In the genomic region with DNA sequence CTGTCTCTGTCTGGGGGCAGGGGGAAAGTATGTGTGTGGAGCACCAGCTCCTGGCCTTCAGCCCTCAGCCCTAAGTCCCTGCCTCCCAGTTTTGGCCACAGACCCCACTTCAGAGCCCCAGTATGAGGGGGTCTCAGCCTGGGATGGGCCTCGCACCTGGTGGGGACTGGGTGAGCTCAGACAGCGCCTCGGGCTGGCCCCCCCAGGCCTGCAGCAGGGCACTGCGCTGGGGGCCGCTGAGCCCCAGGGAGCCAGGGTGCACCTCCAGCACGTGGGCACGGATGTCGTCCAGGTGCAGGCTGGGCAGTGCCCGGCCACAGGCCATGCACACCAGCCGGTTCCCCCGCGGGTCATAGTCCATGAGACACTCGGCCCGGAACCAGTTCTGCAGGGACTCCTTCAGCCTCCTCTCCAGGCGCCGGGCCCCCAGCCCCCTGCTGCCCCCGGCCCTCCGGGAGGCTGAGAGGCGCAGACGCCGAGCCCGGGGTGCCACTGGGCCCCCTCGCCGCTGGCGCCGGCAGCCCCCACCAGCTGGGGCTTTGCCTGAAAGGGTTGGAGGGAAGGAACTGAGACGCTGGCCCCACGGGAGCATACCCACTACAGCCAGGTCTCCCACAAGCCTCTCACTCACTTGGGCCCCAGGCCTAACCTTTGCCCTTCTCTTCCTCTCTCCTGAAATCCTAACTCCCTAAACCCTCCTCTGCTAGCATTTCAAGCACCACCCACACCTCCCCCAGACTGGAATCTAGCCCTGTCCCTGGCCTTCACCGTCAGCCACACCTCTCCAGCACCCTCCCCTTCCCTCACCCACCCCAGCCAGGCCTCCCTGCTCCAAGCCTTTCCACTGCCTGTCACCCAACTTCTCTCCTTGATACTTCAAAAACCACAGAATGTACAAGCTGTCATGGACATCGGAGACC, we compare ENCODE assay signal across 10 cellular contexts. TPM values are rescaled to one million over a fixed set of nuclear protein-coding genes. Genes with fewer than 3 reads are reported as not detected.
DNase-seq lines count a peak whose midpoint lies in the region; TF ChIP-seq lines count a peak whose summit lies in the region.
"Had no signal": no experiment of that assay in that cellular context is flagged by ENCODE, and none has a peak within 500 bp of the region (broad histone marks: within the 10 kb centered on the region; RNA-seq: fewer than 3 reads in every experiment).

No MANE protein-coding gene starts in this region.

- H3K9ac ChIP-seq in mammary epithelial cell (ENCODE audit: insufficient read depth, low read length) (no peak overlapping the region), mesenchymal stem cell (ENCODE audit: low read length) (no peak overlapping the region)

- H3K9me3 ChIP-seq in mammary epithelial cell (replicated peaks; ENCODE audit: insufficient read depth, low read length) (no peaks in the 10 kb centered on the region), mesenchymal stem cell (ENCODE audit: control insufficient read depth, low read length) (no peaks in the 10 kb centered on the region)

- H2BK12ac ChIP-seq in mesenchymal stem cell (ENCODE audit: low read length in 2 of 2): no peak overlapping the region

- H3K4me2 ChIP-seq in mammary epithelial cell (ENCODE audit: insufficient read depth, low read depth, low read length) (no peak overlapping the region), mesenchymal stem cell (ENCODE audit: low read length, poor library complexity, severe bottlenecking) (no peak overlapping the region)

- in situ Hi-C loops in mammary epithelial cell (cut with MboI; ENCODE audit: low sequenced_read_pairs in 2 of 2): loop anchor here in 1 of 2 donors (25.0 kb wide), 1 partner anchor 97 kb away; no protein-coding TSS in a partner anchor

- peaks cover 21% of the 10 kb centered on the region for H3K79me2 ChIP-seq in mammary epithelial cell (ENCODE audit: insufficient read depth, low read length)

- no peak overlapping the region for H4K91ac ChIP-seq in mesenchymal stem cell (ENCODE audit: low read length)

- H4K20me1 ChIP-seq in mammary epithelial cell (ENCODE audit: insufficient read depth, low read length): peaks cover 3% of the 10 kb centered on the region

- 82% methylated on average over 19 of the region's 30 CpGs for WGBS in mammary epithelial cell (ENCODE audit: low coverage, missing lambda C conversion rate)
- WGBS in mesenchymal stem cell: 84% methylated on average over 22 of the region's 30 CpGs

- H3K79me1 ChIP-seq in mesenchymal stem cell (replicated peaks; ENCODE audit: low read length, poor library complexity, severe bottlenecking): peaks cover 24% of the 10 kb centered on the region

- H3K9me3 Mint-ChIP-seq in MCF 10A (ENCODE audit: unreplicated experiment) (no peaks in the 10 kb centered on the region), chondrocyte (ENCODE audit: low read depth) (no peaks in the 10 kb centered on the region), type B pancreatic cell (no peaks in the 10 kb centered on the region), osteocyte (ENCODE audit: unreplicated experiment) (no peaks in the 10 kb centered on the region)
- H3K9me3 Mint-ChIP-seq: stimulated activated naive B cell treated with anti-CD40 and anti-IgM and Interleukin-4, amounts not matched to agents 10 μg/mL and 1 μg/mL and 100 μg/mL, for 72 hours had no signal

- H3K27me3 ChIP-seq in mammary epithelial cell (ENCODE audit: insufficient read depth, low read length) (no peaks in the 10 kb centered on the region), mesenchymal stem cell (ENCODE audit: control insufficient read depth in 1 of 2, insufficient read depth in 1 of 2, low read length in 2 of 2) (no peaks in the 10 kb centered on the region)

- H3K27ac ChIP-seq in mammary epithelial cell (ENCODE audit: insufficient read depth, low read depth, low read length) (no peak overlapping the region), mesenchymal stem cell (ENCODE audit: low read length, poor library complexity, severe bottlenecking) (no peak overlapping the region)

- POLR2A ChIA-PET in MCF 10A (lab: Yijun Ruan, JAX): no interaction called here

- H3K36me3 Mint-ChIP-seq in MCF 10A (ENCODE audit: insufficient read depth, unreplicated experiment) (peaks cover 19% of the 10 kb centered on the region), chondrocyte (ENCODE audit: low read depth) (peaks cover 5% of the 10 kb centered on the region), type B pancreatic cell (peaks cover 7% of the 10 kb centered on the region), osteocyte (ENCODE audit: unreplicated experiment) (peaks cover 6% of the 10 kb centered on the region)

- H2BK15ac ChIP-seq in mesenchymal stem cell (ENCODE audit: low read depth, poor library complexity, severe bottlenecking): no peak overlapping the region

- H3K27me3 Mint-ChIP-seq in MCF 10A (ENCODE audit: insufficient read depth, unreplicated experiment) (no peaks in the 10 kb centered on the region), chondrocyte (ENCODE audit: low read depth) (no peaks in the 10 kb centered on the region), type B pancreatic cell (peaks cover 5% of the 10 kb centered on the region), osteocyte (ENCODE audit: unreplicated experiment) (no peaks in the 10 kb centered on the region)

- DNase-seq in MCF 10A (ENCODE audit: unreplicated experiment) (no peak), mammary epithelial cell (no peak), chondrocyte (ENCODE audit: low spot score) (peak; percentile 95), mesenchymal stem cell (no peak), type B pancreatic cell (ENCODE audit: extremely low spot score, unreplicated experiment) (peak; percentile 71), osteocyte (ENCODE audit: extremely low spot score, unreplicated experiment) (no peak), EL (no peak), COLO829 (ENCODE audit: low spot score) (no peak)
- DNase-seq: NCI-H1105 treated with DMSO at 0.1 percent for 48 hours; stimulated activated naive B cell treated with anti-CD40 and anti-IgM and Interleukin-4, amounts not matched to agents 10 μg/mL and 1 μg/mL and 100 μg/mL, for 72 hours had no signal

- H4K8ac ChIP-seq in mesenchymal stem cell (ENCODE audit: low read length): no peak overlapping the region

- intact Hi-C loops in MCF 10A (cut with micrococcal nuclease): no loop called here
- intact Hi-C loops in mammary epithelial cell (cut with micrococcal nuclease): loop anchor here (5.0 kb wide), 2 partner anchors 122 to 222 kb away; partner anchors contain the start of gene OTUB1

- no peak for TF ChIP-seq CTCF in MCF 10A (IDR thresholded peaks at IDR 0.05; ENCODE audit: unreplicated experiment)
- TF ChIP-seq CTCF in mammary epithelial cell (conservative IDR thresholded peaks at IDR 0.05 in 1 of 2, IDR thresholded peaks at IDR 0.05 in 1 of 2; ENCODE audit: extremely low read depth in 1 of 2, insufficient read depth in 1 of 2, low read depth in 1 of 2, low read length in 2 of 2): no peak
- TF ChIP-seq CTCF in chondrocyte (IDR thresholded peaks at IDR 0.05): no peak
- no peak for TF ChIP-seq CTCF in type B pancreatic cell (conservative IDR thresholded peaks at IDR 0.05)
- TF ChIP-seq CTCF in osteocyte (IDR thresholded peaks at IDR 0.05): no peak

- no peak overlapping the region for H2AK5ac ChIP-seq in mesenchymal stem cell (ENCODE audit: low read length, severe bottlenecking)

- no peak overlapping the region for H3K4ac ChIP-seq in mesenchymal stem cell (ENCODE audit: low read depth in 1 of 2, low read length in 2 of 2)

- H3K36me3 ChIP-seq in mammary epithelial cell (ENCODE audit: insufficient read depth, low read length) (peaks cover 8% of the 10 kb centered on the region), mesenchymal stem cell (ENCODE audit: control insufficient read depth in 1 of 2, insufficient read depth in 2 of 2, low read depth in 1 of 2, low read length in 2 of 2) (peaks cover 17 to 47% of the 10 kb centered on the region in 2 experiments)

- dilution Hi-C loops in mammary epithelial cell (cut with HindIII; ENCODE audit: low sequenced_read_pairs): no loop called here

- H3K4me1 Mint-ChIP-seq in MCF 10A (ENCODE audit: insufficient read depth, unreplicated experiment) (peaks cover 12% of the 10 kb centered on the region), chondrocyte (ENCODE audit: low read depth) (peaks cover 32% of the 10 kb centered on the region), type B pancreatic cell (ENCODE audit: unreplicated experiment) (peaks cover 23% of the 10 kb centered on the region), osteocyte (ENCODE audit: unreplicated experiment) (peaks cover 36% of the 10 kb centered on the region)

- BruUV-seq in MCF 10A (replicated peaks; lab: Mats Ljungman, UMichigan) (no TSS peak), mammary epithelial cell (replicated peaks; lab: Mats Ljungman, UMichigan) (no TSS peak)

- no peak overlapping the region for H3K18ac ChIP-seq in mesenchymal stem cell (ENCODE audit: low read depth in 1 of 2, low read length in 2 of 2)

- no peak overlapping the region for H3K23ac ChIP-seq in mesenchymal stem cell (ENCODE audit: low read length in 2 of 2)

- H3K4me3 ChIP-seq in mammary epithelial cell (replicated peaks in 1 of 3; ENCODE audit: insufficient read depth in 1 of 3, low read depth in 2 of 3, low read length in 3 of 3) (no peak overlapping the region), mesenchymal stem cell (ENCODE audit: insufficient read depth in 1 of 2, low read depth in 1 of 2, low read length in 2 of 2) (no peak overlapping the region)

- CTCF ChIA-PET in MCF 10A (lab: Yijun Ruan, JAX) (interaction anchor here (3.7 kb wide), 1 partner anchor 26 kb away, joined by 15 read pairs; no protein-coding TSS in a partner anchor), mammary epithelial cell (lab: Charles Lee; ENCODE audit: low non-redundant PET) (no interaction called here)

- H3K4me1 ChIP-seq in mammary epithelial cell (ENCODE audit: insufficient read depth, low read length) (peaks cover 11% of the 10 kb centered on the region), mesenchymal stem cell (ENCODE audit: control insufficient read depth, insufficient read depth, low read depth, low read length) (peaks cover 55% of the 10 kb centered on the region)

- no peak overlapping the region for H2BK5ac ChIP-seq in mesenchymal stem cell (ENCODE audit: low read depth, low read length, poor library complexity, severe bottlenecking)

- no peak overlapping the region for H3K14ac ChIP-seq in mesenchymal stem cell (ENCODE audit: low read length in 2 of 2)

- H3K4me3 Mint-ChIP-seq in MCF 10A (ENCODE audit: unreplicated experiment): no peak overlapping the region
- H3K4me3 Mint-ChIP-seq in chondrocyte (ENCODE audit: unreplicated experiment): no peak overlapping the region
- peak overlapping the region; percentile 72 for H3K4me3 Mint-ChIP-seq in type B pancreatic cell
- no peak overlapping the region for H3K4me3 Mint-ChIP-seq in osteocyte (ENCODE audit: unreplicated experiment)
- H3K4me3 Mint-ChIP-seq: stimulated activated naive B cell treated with anti-CD40 and anti-IgM and Interleukin-4, amounts not matched to agents 10 μg/mL and 1 μg/mL and 100 μg/mL, for 72 hours had no signal

- peak overlapping the region; percentile 2 for H2BK120ac ChIP-seq in mesenchymal stem cell (ENCODE audit: low read depth, low read length)

- H2AFZ ChIP-seq in mammary epithelial cell (ENCODE audit: low read depth, low read length) (no peak overlapping the region), mesenchymal stem cell (ENCODE audit: low read depth, low read length) (no peak overlapping the region)

- peak overlapping the region; percentile 54 for H3K27ac Mint-ChIP-seq in MCF 10A (ENCODE audit: low read depth, unreplicated experiment)
- no peak overlapping the region for H3K27ac Mint-ChIP-seq in chondrocyte (ENCODE audit: unreplicated experiment)
- peak overlapping the region; percentile 74 for H3K27ac Mint-ChIP-seq in type B pancreatic cell
- H3K27ac Mint-ChIP-seq in osteocyte (ENCODE audit: unreplicated experiment): no peak overlapping the region
- H3K27ac Mint-ChIP-seq: stimulated activated naive B cell treated with anti-CD40 and anti-IgM and Interleukin-4, amounts not matched to agents 10 μg/mL and 1 μg/mL and 100 μg/mL, for 72 hours had no signal

RNA-seq across cellular contexts. Expression of gene ZFTA, which starts 3.6 kb away (rescaled TPM):
- 2.6 and 5.2 TPM in 2 replicates for total RNA-seq in MCF 10A (2022)
- total RNA-seq in mammary epithelial cell: 10 to 100 TPM in 1 of 2 donors, 1 to 10 TPM in 1; 4.7 to 10.0 TPM
- 1.9 TPM for polyA plus RNA-seq in mammary epithelial cell
- polyA minus RNA-seq in mammary epithelial cell: 1.3 TPM
- total RNA-seq in chondrocyte: 28.6 to 34.6 TPM (median 34.2 TPM) in 3 replicates
- polyA plus RNA-seq in mesenchymal stem cell (2013, experiment 1 of 2): 15.0 TPM
- 15.0 TPM for polyA plus RNA-seq in mesenchymal stem cell (2013, experiment 2 of 2)
- 21.1 and 41.7 TPM in 2 replicates for total RNA-seq in type B pancreatic cell (ENCODE audit: low replicate concordance)
- 32.1 and 34.3 TPM in 2 replicates for total RNA-seq in osteocyte

RNA-seq across cellular contexts. Expression of gene SPINDOC, which starts 48.3 kb away (rescaled TPM):
- total RNA-seq in MCF 10A (2022): 17.1 and 21.4 TPM in 2 replicates
- 10 to 100 TPM; 19.2 to 24.4 TPM for total RNA-seq in mammary epithelial cell
- 14.3 TPM for polyA plus RNA-seq in mammary epithelial cell
- polyA minus RNA-seq in mammary epithelial cell: 3.7 TPM
- 25.4 to 36.0 TPM (median 32.2 TPM) in 3 replicates for total RNA-seq in chondrocyte
- 35.3 TPM for polyA plus RNA-seq in mesenchymal stem cell (2013, experiment 1 of 2)
- polyA plus RNA-seq in mesenchymal stem cell (2013, experiment 2 of 2): 35.1 TPM
- 33.7 and 61.6 TPM in 2 replicates for total RNA-seq in type B pancreatic cell (ENCODE audit: low replicate concordance)
- total RNA-seq in osteocyte: 32.1 and 33.5 TPM in 2 replicates

Comparison
In these comparisons a context has a peak if more than half of its experiments do, and no peak if none do; other contexts are left out.
1. DNase-seq: peak in chondrocyte (single experiment) and type B pancreatic cell (single experiment); none in MCF 10A (single experiment), mammary epithelial cell (single experiment), mesenchymal stem cell (single experiment), osteocyte (single experiment), EL (single experiment) and COLO829 (single experiment).
2. H3K27ac Mint-ChIP-seq: peak in MCF 10A (single experiment) and type B pancreatic cell (single experiment); none in chondrocyte (single experiment) and osteocyte (single experiment).